19 cellular contexts compared by ENCODE assay signal in the genomic region with DNA sequence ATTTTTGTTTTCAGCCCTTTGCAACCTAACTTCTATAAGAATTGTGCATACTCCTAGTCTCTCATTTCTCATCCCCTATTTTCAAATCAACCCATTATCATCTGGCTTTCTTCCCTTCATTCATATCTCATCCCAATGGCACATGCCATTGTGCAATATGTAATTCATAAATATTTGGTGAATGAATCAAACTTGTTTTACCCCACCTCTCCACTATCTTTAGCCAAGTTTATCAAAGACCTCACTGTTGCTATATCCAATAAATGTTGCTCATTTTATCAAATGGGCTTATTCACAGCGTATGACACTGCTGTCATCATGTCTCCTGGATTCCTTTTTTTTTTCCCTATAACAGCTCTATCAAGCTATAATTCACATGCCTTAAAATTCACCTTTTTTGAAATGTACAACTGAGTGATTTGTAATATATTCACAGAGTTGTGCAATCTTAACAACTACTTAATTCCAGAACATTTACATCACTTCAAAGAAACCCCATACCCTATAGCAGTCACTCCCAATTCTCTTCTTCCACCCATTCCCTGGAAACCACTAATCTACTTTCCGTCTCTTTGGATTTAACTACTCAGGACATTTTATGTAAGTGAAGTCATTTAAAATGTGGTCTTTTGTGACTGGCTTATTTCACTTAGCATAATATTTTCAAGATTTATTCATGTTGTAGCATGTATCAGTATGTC.
DNase-seq lines count a peak whose midpoint lies in the region; ATAC-seq and TF ChIP-seq lines count a peak whose summit lies in the region.
"Had no signal": no experiment of that assay in that cellular context is flagged by ENCODE, and none has a peak within 500 bp of the region (broad histone marks: within the 10 kb centered on the region; RNA-seq: fewer than 3 reads in every experiment).

No MANE protein-coding gene starts in this region.

- peaks cover 29% of the 10 kb centered on the region for H3K4me1 ChIP-seq in RWPE2 (ENCODE audit: insufficient read depth, poor library complexity, severe bottlenecking)
- H3K4me1 ChIP-seq: spleen had no signal

- ATAC-seq in RWPE2 (ENCODE audit: low read depth) (peak; percentile 77), GM19452 (IDR thresholded peaks at IDR 0.05; ENCODE audit: unreplicated experiment) (no peak)
- ATAC-seq: effector memory CD8-positive, alpha-beta T cell; GM12878 had no signal

- no peaks in the 10 kb centered on the region for H3K27me3 ChIP-seq in RWPE2 (ENCODE audit: insufficient read depth, poor library complexity, severe bottlenecking)
- H3K27me3 ChIP-seq: heart left ventricle, spleen had no signal

- CTCF ChIA-PET in GM10248 (lab: Yijun Ruan, JAX): interaction anchor here (1.1 kb wide), 1 partner anchor 13 kb away, joined by 4 read pairs; no protein-coding TSS in a partner anchor

- TF ChIP-seq CTCF in RWPE2 (IDR thresholded peaks at IDR 0.05; ENCODE audit: poor library complexity, severe bottlenecking) (no peak), retinal pigment epithelial cell (conservative IDR thresholded peaks at IDR 0.05; ENCODE audit: low read depth, low read length) (no peak), GM10248 (IDR thresholded peaks at IDR 0.05; ENCODE audit: control extremely low read depth, extremely low read depth, low read depth, missing control alignments) (no peak)

- H3K4me3 ChIP-seq in RWPE2 (ENCODE audit: severe bottlenecking) (no peak overlapping the region), retinal pigment epithelial cell (ENCODE audit: low read length) (no peak overlapping the region)
- H3K4me3 ChIP-seq: cardiac muscle cell, GM12878, heart left ventricle, spleen had no signal

- H3K27ac ChIP-seq in RWPE2 (ENCODE audit: poor library complexity, severe bottlenecking): peak overlapping the region; percentile 69
- H3K27ac ChIP-seq: cardiac muscle cell, spleen, VCaP had no signal

- DNase-seq in HCEC 1CT (peak; percentile 89), RWPE2 (ENCODE audit: low spot score) (no peak), fibroblast of gingiva (ENCODE audit: low read depth) (peak; percentile 61), retinal pigment epithelial cell (ENCODE audit: low read depth) (peak; percentile 78), GM10248 (ENCODE audit: extremely low spot score) (no peak), 8988T (no peak)
- DNase-seq: activated effector memory CD4-positive, alpha-beta T cell treated with anti-CD3 and anti-CD28 coated beads, Interleukin-2, amount 50 U/mL, for 16 hours; DMS79 treated with DMSO at 0.1 percent for 48 hours; effector memory CD8-positive, alpha-beta T cell; heart left ventricle; KBM-7; NCI-H1417; NCI-H2227 treated with DMSO at 0.1 percent for 48 hours; nucleus accumbens; spleen had no signal

- H3K36me3 ChIP-seq in RWPE2 (ENCODE audit: low read depth): no peaks in the 10 kb centered on the region
- H3K36me3 ChIP-seq: cardiac muscle cell, heart left ventricle, spleen had no signal

- POLR2A ChIA-PET in GM10248 (lab: Yijun Ruan, JAX): no interaction called here

- no peaks in the 10 kb centered on the region for H3K9me3 ChIP-seq in RWPE2 (ENCODE audit: severe bottlenecking)
- H3K9me3 ChIP-seq: heart left ventricle had no signal

Comparison
In these comparisons a context has a peak if more than half of its experiments do, and no peak if none do; other contexts are left out.
1. DNase-seq: peak in HCEC 1CT (single experiment), fibroblast of gingiva (single experiment) and retinal pigment epithelial cell (single experiment); none in RWPE2 (single experiment), GM10248 (single experiment) and 8988T (single experiment).